ENCODE assay signal across 8 cellular contexts in the genomic region with DNA sequence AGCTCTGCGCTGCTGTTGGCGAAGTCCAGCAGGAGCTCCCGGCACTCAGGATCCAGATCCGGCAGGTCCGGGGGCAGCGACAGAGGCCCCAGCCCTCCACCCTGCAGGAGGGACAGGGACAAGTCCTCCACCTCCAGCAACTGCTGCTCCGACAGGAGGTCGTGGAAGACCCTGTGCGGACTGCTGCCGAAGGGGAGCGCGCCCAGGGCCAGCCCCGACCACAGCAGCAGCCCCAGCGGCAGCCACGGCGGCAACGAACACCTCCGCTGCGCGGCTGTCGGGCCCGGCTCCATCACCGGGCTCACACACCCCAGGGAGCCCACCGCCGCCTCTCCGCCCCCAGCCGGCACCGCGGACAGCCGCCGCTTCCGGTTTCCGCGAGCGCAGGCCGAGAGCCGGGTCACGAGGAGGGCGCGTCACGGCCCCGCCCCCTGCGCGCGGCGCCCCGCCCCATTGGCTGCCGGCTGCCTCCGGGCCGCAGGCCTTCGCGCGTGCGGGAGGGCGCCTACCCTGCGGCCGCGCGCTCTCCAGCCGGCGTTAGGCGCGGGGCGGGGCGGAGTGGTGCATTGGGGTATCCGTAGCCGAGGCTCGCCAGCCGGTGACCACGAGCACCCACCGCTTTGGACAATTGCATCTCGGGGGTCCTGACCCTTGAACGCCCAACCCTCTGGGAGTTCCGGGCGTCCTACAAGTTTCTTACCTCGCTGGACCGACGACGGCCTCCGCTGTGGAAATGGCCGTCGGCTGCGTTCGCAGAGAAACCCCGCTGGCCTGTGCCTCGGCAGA. TPM values are rescaled to one million over a fixed set of nuclear protein-coding genes. Genes with fewer than 3 reads are reported as not detected.
A peak's percentile ranks its signal among the peaks of the same experiment; 100 is the strongest.
DNase-seq lines count a peak whose midpoint lies in the region; ATAC-seq lines count a peak whose summit lies in the region.

Gene OSTM1, minus strand, starts transcription at position 383 of the 786 bp plus-strand sequence. Its CDS starts 90 bp downstream, at position 293.

- H3K27me3 ChIP-seq in CD8-positive, alpha-beta memory T cell (ENCODE audit: insufficient read depth, low read length, poor library complexity, severe bottlenecking) = no peaks in the 10 kb centered on the region
- H3K27me3 ChIP-seq in mesendoderm (ENCODE audit: insufficient read depth, low read length, poor library complexity) = no peaks in the 10 kb centered on the region

- WGBS in mesendoderm (ENCODE audit: extremely low coverage, insufficient coverage, low lambda C conversion rate) = no CpG with 5 or more reads among the region's 86 CpGs

- peak; percentile 95 for ATAC-seq in GM19467 (IDR thresholded peaks at IDR 0.05; ENCODE audit: unreplicated experiment)
- peak; percentile 91 for ATAC-seq in effector memory CD8-positive, alpha-beta T cell (replicated peaks)

- H3K9ac ChIP-seq in mesendoderm (ENCODE audit: low read length) = peak within 1 kb of the TSS; percentile 82

- DNase-seq in CD8-positive, alpha-beta memory T cell = peak; percentile 93 to 95 (median 94)
- DNase-seq in HS-27A (ENCODE audit: low read depth) (peak; percentile 29), NOMO-1 treated with DMSO at 0.1 percent for 48 hours (lab: John Stamatoyannopoulos, UW; ENCODE audit: unreplicated experiment) (peak; percentile 88), mesendoderm (peak; percentile 93)
- DNase-seq in activated CD8-positive, alpha-beta memory T cell treated with anti-CD3 and anti-CD28 coated beads for 48 hours (ENCODE audit: low read depth in 2 of 3, low spot score in 2 of 3) = peak; percentile 83 to 94 (median 88)
- DNase-seq in effector memory CD8-positive, alpha-beta T cell = peak; percentile 92 to 96 (median 93)
- DNase-seq in stimulated activated CD8-positive, alpha-beta memory T cell treated with anti-CD3 and anti-CD28 coated beads, Interleukin-15, amount 100 ng/mL, for 24 hours (ENCODE audit: low read depth) = peak; percentile 96

- no peaks in the 10 kb centered on the region for H3K79me1 ChIP-seq in mesendoderm (ENCODE audit: low read length)

- peak within 1 kb of the TSS; percentile 84 for H3K27ac ChIP-seq in CD8-positive, alpha-beta memory T cell (ENCODE audit: low read depth, low read length)
- peak within 1 kb of the TSS; percentile 14 for H3K27ac ChIP-seq in mesendoderm (ENCODE audit: low read depth, low read length)

- peak within 1 kb of the TSS; percentile 62 for H3K18ac ChIP-seq in mesendoderm (ENCODE audit: low read length)

- peaks cover 4% of the 10 kb centered on the region in 2 donors for H3K27me3 Mint-ChIP-seq in CD8-positive, alpha-beta memory T cell
- peaks cover 2 to 4% of the 10 kb centered on the region in 2 donors for H3K27me3 Mint-ChIP-seq in effector memory CD8-positive, alpha-beta T cell

- peak within 1 kb of the TSS; percentile 87 to 95 (median 89) for H3K4me3 Mint-ChIP-seq in CD8-positive, alpha-beta memory T cell
- H3K4me3 Mint-ChIP-seq in effector memory CD8-positive, alpha-beta T cell = peak within 1 kb of the TSS; percentile 79 to 87

- H2BK120ac ChIP-seq in mesendoderm (ENCODE audit: low read depth, low read length) = no peak within 1 kb of the TSS

- peak within 1 kb of the TSS; percentile 51 for H2AK5ac ChIP-seq in mesendoderm (ENCODE audit: low read length)

- peak within 1 kb of the TSS; percentile 89 for H3K56ac ChIP-seq in mesendoderm (ENCODE audit: low read length)

- CTCF ChIA-PET in CD8-positive, alpha-beta memory T cell (lab: Charles Lee) = no interaction called here

- H3K9me3 ChIP-seq in CD8-positive, alpha-beta memory T cell (ENCODE audit: low read length) = no peaks in the 10 kb centered on the region

- H3K79me2 ChIP-seq in mesendoderm (ENCODE audit: control insufficient read depth, insufficient read depth, low read length) = no peaks in the 10 kb centered on the region

- H3K36me3 Mint-ChIP-seq in CD8-positive, alpha-beta memory T cell = peaks cover 0 to 6% (median 0%) of the 10 kb centered on the region in 3 donors
- peaks cover 8% of the 10 kb centered on the region for H3K36me3 Mint-ChIP-seq in effector memory CD8-positive, alpha-beta T cell (ENCODE audit: insufficient read depth)

- H2BK15ac ChIP-seq in mesendoderm (replicated peaks; ENCODE audit: low read depth) = no peak within 1 kb of the TSS

- H3K4me3 ChIP-seq in CD8-positive, alpha-beta memory T cell (ENCODE audit: low read length) = peak within 1 kb of the TSS; percentile 98
- H3K4me3 ChIP-seq in mesendoderm (ENCODE audit: low read length) = peak within 1 kb of the TSS; percentile 65

- no peak within 1 kb of the TSS for H2BK5ac ChIP-seq in mesendoderm (ENCODE audit: low read length)

- peaks cover 15 to 34% (median 30%) of the 10 kb centered on the region in 3 donors for H3K4me1 Mint-ChIP-seq in CD8-positive, alpha-beta memory T cell
- H3K4me1 Mint-ChIP-seq in effector memory CD8-positive, alpha-beta T cell (ENCODE audit: low read depth in 2 of 2) = peaks cover 9 to 16% of the 10 kb centered on the region in 2 donors

- peak within 1 kb of the TSS; percentile 78 for H3K4me2 ChIP-seq in mesendoderm (ENCODE audit: low read length)

- POLR2A ChIA-PET in CD8-positive, alpha-beta memory T cell (lab: Charles Lee) = interaction anchor here (0.6 to 0.7 kb wide), 2 partner anchors 137 to 186 kb away, joined by 3 to 5 read pairs; partner anchors contain the start of gene SNX3

- no peak within 1 kb of the TSS for H4K8ac ChIP-seq in mesendoderm (ENCODE audit: low read depth, low read length)

- H3K36me3 ChIP-seq in CD8-positive, alpha-beta memory T cell (ENCODE audit: insufficient read depth, low read length) = no peaks in the 10 kb centered on the region
- no peaks in the 10 kb centered on the region for H3K36me3 ChIP-seq in mesendoderm (ENCODE audit: control insufficient read depth, insufficient read depth, low read length)

- no peaks in the 10 kb centered on the region for H3K9me3 Mint-ChIP-seq in CD8-positive, alpha-beta memory T cell
- H3K9me3 Mint-ChIP-seq in effector memory CD8-positive, alpha-beta T cell = no peaks in the 10 kb centered on the region

- H3K27ac Mint-ChIP-seq in CD8-positive, alpha-beta memory T cell = peak within 1 kb of the TSS; percentile 85 to 94 (median 92)
- H3K27ac Mint-ChIP-seq in effector memory CD8-positive, alpha-beta T cell = peak within 1 kb of the TSS; percentile 80 to 92

- no peak within 1 kb of the TSS for H4K5ac ChIP-seq in mesendoderm (ENCODE audit: low read length)

- peak within 1 kb of the TSS; percentile 48 for H3K23ac ChIP-seq in mesendoderm (ENCODE audit: low read length)

- no peak within 1 kb of the TSS for H3K4ac ChIP-seq in mesendoderm (ENCODE audit: low read depth, low read length)

- H3K4me1 ChIP-seq in CD8-positive, alpha-beta memory T cell (ENCODE audit: insufficient read depth, low read length) = peaks cover 24% of the 10 kb centered on the region
- no peaks in the 10 kb centered on the region for H3K4me1 ChIP-seq in mesendoderm (ENCODE audit: control insufficient read depth, low read depth, low read length)

RNA-seq across cellular contexts. Expression of gene OSTM1, which starts in this region (rescaled TPM):
- total RNA-seq in CD8-positive, alpha-beta memory T cell = 10 to 100 TPM; 26.2 to 26.4 TPM
- polyA plus RNA-seq in CD8-positive, alpha-beta memory T cell = 47.8 TPM
- polyA plus RNA-seq in mesendoderm (2013, experiment 1 of 2) = 9.2 TPM
- polyA plus RNA-seq in mesendoderm (2013, experiment 2 of 2) = 9.2 TPM

Comparison
In these comparisons a context has a peak if more than half of its experiments do, and no peak if none do; other contexts are left out.
1. Peak in every context shown above with its lines: DNase-seq, ATAC-seq, H3K4me3 ChIP-seq and H3K27ac ChIP-seq.
2. DNase-seq: peak in every context shown above with its lines; median percentile 96 in stimulated activated CD8-positive, alpha-beta memory T cell treated with anti-CD3 and anti-CD28 coated beads, Interleukin-15, amount 100 ng/mL, for 24 hours; 94 in CD8-positive, alpha-beta memory T cell; 93 in effector memory CD8-positive, alpha-beta T cell; 93 in mesendoderm; 88 in NOMO-1 treated with DMSO at 0.1 percent for 48 hours; 88 in activated CD8-positive, alpha-beta memory T cell treated with anti-CD3 and anti-CD28 coated beads for 48 hours; 29 in HS-27A.